In genomic region chr7:142806957-142807356, GRCh38 we compare ENCODE assay signal across 18 cellular contexts. TPM values are rescaled to one million over a fixed set of nuclear protein-coding genes. Genes with fewer than 3 reads are reported as not detected.
DNase-seq lines count a peak whose midpoint lies in the region; ATAC-seq and TF ChIP-seq lines count a peak whose summit lies in the region.
"Had no signal": no experiment of that assay in that cellular context is flagged by ENCODE, and none has a peak within 500 bp of the region (broad histone marks: within the 10 kb centered on the region; RNA-seq: fewer than 3 reads in every experiment).

No MANE protein-coding gene starts in this region.

- H3K4me3 ChIP-seq in OCI-LY1 (ENCODE audit: low read depth, low read length, poor library complexity, severe bottlenecking): no peak overlapping the region
- H3K4me3 ChIP-seq in H7 (ENCODE audit: insufficient read depth, low read depth, low read length): no peak overlapping the region

- H3K27ac Mint-ChIP-seq in T-helper 1 cell treated with Interleukin-12 subunit alpha and Interleukin-12 subunit beta and Interleukin-4 antibody, amounts not matched to agents 30 μg/mL and 1 μg/mL, for 36 hours: peak overlapping the region; percentile 100
- peak overlapping the region; percentile 99 for H3K27ac Mint-ChIP-seq in activated naive CD8-positive, alpha-beta T cell treated with anti-CD3 and anti-CD28 coated beads for 36 hours
- peak overlapping the region; percentile 94 to 97 for H3K27ac Mint-ChIP-seq in natural killer cell treated with Interleukin-12 subunit alpha and Interleukin-12 subunit beta and Interleukin-15 and Interleukin-18, amount 100 ng/mL, for 72 hours

- no peaks in the 10 kb centered on the region for H3K27me3 ChIP-seq in OCI-LY1 (ENCODE audit: insufficient read depth, low read length)
- no peaks in the 10 kb centered on the region; the same call in 1 of the 2 replicates for H3K27me3 ChIP-seq in H7 (ENCODE audit: control insufficient read depth, insufficient read depth, low read length)

- peaks cover 36% of the 10 kb centered on the region for H3K36me3 Mint-ChIP-seq in T-helper 1 cell treated with Interleukin-12 subunit alpha and Interleukin-12 subunit beta and Interleukin-4 antibody, amounts not matched to agents 30 μg/mL and 1 μg/mL, for 36 hours (ENCODE audit: low read depth)
- peaks cover 40% of the 10 kb centered on the region for H3K36me3 Mint-ChIP-seq in activated naive CD8-positive, alpha-beta T cell treated with anti-CD3 and anti-CD28 coated beads for 36 hours
- H3K36me3 Mint-ChIP-seq in natural killer cell treated with Interleukin-12 subunit alpha and Interleukin-12 subunit beta and Interleukin-15 and Interleukin-18, amount 100 ng/mL, for 72 hours: peaks cover 30% of the 10 kb centered on the region

- H4K20me1 ChIP-seq in OCI-LY1 (ENCODE audit: insufficient read depth, low read length): no peaks in the 10 kb centered on the region

- H3K9me3 Mint-ChIP-seq in T-helper 1 cell treated with Interleukin-12 subunit alpha and Interleukin-12 subunit beta and Interleukin-4 antibody, amounts not matched to agents 30 μg/mL and 1 μg/mL, for 36 hours: no peaks in the 10 kb centered on the region
- H3K9me3 Mint-ChIP-seq in activated naive CD8-positive, alpha-beta T cell treated with anti-CD3 and anti-CD28 coated beads for 36 hours: peaks cover 1% of the 10 kb centered on the region
- peaks cover 10% of the 10 kb centered on the region for H3K9me3 Mint-ChIP-seq in natural killer cell treated with Interleukin-12 subunit alpha and Interleukin-12 subunit beta and Interleukin-15 and Interleukin-18, amount 100 ng/mL, for 72 hours

- H3K4me2 ChIP-seq in OCI-LY1 (ENCODE audit: low read length): peak overlapping the region; percentile 52; the same call in 1 of the 2 replicates

- DNase-seq in T-helper 1 cell: no peak
- DNase-seq in activated naive CD8-positive, alpha-beta T cell treated with anti-CD3 and anti-CD28 coated beads for 36 hours: no peak
- no peak for DNase-seq in natural killer cell treated with Interleukin-12 subunit alpha and Interleukin-12 subunit beta and Interleukin-15 and Interleukin-18, amount 100 ng/mL, for 72 hours (ENCODE audit: low spot score)
- DNase-seq in GM19238 (ENCODE audit: insufficient read length, low spot score): no peak
- no peak for DNase-seq in NOMO-1 (lab: John Stamatoyannopoulos, UW; ENCODE audit: unreplicated experiment in 2 of 2)
- no peak for DNase-seq in H7
- DNase-seq: aorta, EL, glutamatergic neuron, HCEC 1CT, midbrain, NCI-H1105, SIG-M5 had no signal

- H3K27me3 Mint-ChIP-seq in T-helper 1 cell treated with Interleukin-12 subunit alpha and Interleukin-12 subunit beta and Interleukin-4 antibody, amounts not matched to agents 30 μg/mL and 1 μg/mL, for 36 hours (ENCODE audit: low read depth): no peaks in the 10 kb centered on the region
- H3K27me3 Mint-ChIP-seq in activated naive CD8-positive, alpha-beta T cell treated with anti-CD3 and anti-CD28 coated beads for 36 hours: no peaks in the 10 kb centered on the region
- H3K27me3 Mint-ChIP-seq in natural killer cell treated with Interleukin-12 subunit alpha and Interleukin-12 subunit beta and Interleukin-15 and Interleukin-18, amount 100 ng/mL, for 72 hours: no peaks in the 10 kb centered on the region

- no peaks in the 10 kb centered on the region for H3K9me2 ChIP-seq in OCI-LY1 (ENCODE audit: low read depth, low read length)

- H3F3A ChIP-seq in OCI-LY1 (ENCODE audit: insufficient read depth, low read length): 0 out of 2 replicates have a peak, but pooled peaks cover 6% of the 10 kb centered on the region

- no peaks in the 10 kb centered on the region for H3K9me3 ChIP-seq in OCI-LY1 (ENCODE audit: low read length)

- H2AFZ ChIP-seq in OCI-LY1 (ENCODE audit: low read length): no peak overlapping the region

- peak overlapping the region; percentile 78 for H3K4me3 Mint-ChIP-seq in T-helper 1 cell treated with Interleukin-12 subunit alpha and Interleukin-12 subunit beta and Interleukin-4 antibody, amounts not matched to agents 30 μg/mL and 1 μg/mL, for 36 hours
- H3K4me3 Mint-ChIP-seq in activated naive CD8-positive, alpha-beta T cell treated with anti-CD3 and anti-CD28 coated beads for 36 hours: peak overlapping the region; percentile 81
- H3K4me3 Mint-ChIP-seq in natural killer cell treated with Interleukin-12 subunit alpha and Interleukin-12 subunit beta and Interleukin-15 and Interleukin-18, amount 100 ng/mL, for 72 hours: peak overlapping the region; percentile 86

- H3K79me2 ChIP-seq in OCI-LY1 (ENCODE audit: insufficient read depth, low read length): no peaks in the 10 kb centered on the region

- peaks cover 11% of the 10 kb centered on the region; the same call in 1 of the 2 replicates for H3K36me3 ChIP-seq in OCI-LY1 (ENCODE audit: insufficient read depth, low read length)
- H3K36me3 ChIP-seq in H7 (replicated peaks; ENCODE audit: control insufficient read depth, insufficient read depth, low read length): no peaks in the 10 kb centered on the region

- no peak for ATAC-seq in natural killer cell treated with Interleukin-12 subunit alpha and Interleukin-12 subunit beta and Interleukin-15 and Interleukin-18, amount 100 ng/mL, for 72 hours

- H3K4me1 ChIP-seq in OCI-LY1 (ENCODE audit: insufficient read depth, low read length, severe bottlenecking): peaks cover 75% of the 10 kb centered on the region

- H3K4me1 Mint-ChIP-seq in T-helper 1 cell treated with Interleukin-12 subunit alpha and Interleukin-12 subunit beta and Interleukin-4 antibody, amounts not matched to agents 30 μg/mL and 1 μg/mL, for 36 hours (ENCODE audit: low read depth): peaks cover 86% of the 10 kb centered on the region
- H3K4me1 Mint-ChIP-seq in activated naive CD8-positive, alpha-beta T cell treated with anti-CD3 and anti-CD28 coated beads for 36 hours: peaks cover 96% of the 10 kb centered on the region
- peaks cover 86 to 95% of the 10 kb centered on the region in 2 donors for H3K4me1 Mint-ChIP-seq in natural killer cell treated with Interleukin-12 subunit alpha and Interleukin-12 subunit beta and Interleukin-15 and Interleukin-18, amount 100 ng/mL, for 72 hours (ENCODE audit: low read depth in 2 of 2)

- H3K27ac ChIP-seq in OCI-LY1 (ENCODE audit: low read depth, low read length, poor library complexity, severe bottlenecking): peak overlapping the region; percentile 99
- H3K27ac ChIP-seq: 22Rv1, C4-2B had no signal

- no peak for TF ChIP-seq CTCF in OCI-LY1 (IDR thresholded peaks at IDR 0.05; ENCODE audit: low read length)

- H3K9ac ChIP-seq in OCI-LY1 (ENCODE audit: low read length): peak overlapping the region; percentile 66; the same call in 1 of the 2 replicates

RNA-seq across cellular contexts. Expression of gene PRSS2, which starts 36.2 kb away (rescaled TPM):
- not detected for total RNA-seq in activated naive CD8-positive, alpha-beta T cell treated with anti-CD3 and anti-CD28 coated beads for 36 hours
- under 1 TPM in 1 of 2 donors, not detected in 1; 0.76 TPM for total RNA-seq in natural killer cell treated with Interleukin-12 subunit alpha and Interleukin-12 subunit beta and Interleukin-15 and Interleukin-18, amount 100 ng/mL, for 72 hours
- 0.97 TPM in 1 of 2 replicates, not detected in the other for total RNA-seq in H7 (2014; rRNA removed; shearing (Covaris generic))
- total RNA-seq: epithelial cell of proximal tubule had no signal

RNA-seq across cellular contexts. Expression of gene EPHB6, which starts 47.9 kb away (rescaled TPM):
- 10 to 100 TPM in 1 of 2 experiments, 1 to 10 TPM in 1; 9.0 to 10.0 TPM for total RNA-seq in activated naive CD8-positive, alpha-beta T cell treated with anti-CD3 and anti-CD28 coated beads for 36 hours
- total RNA-seq in natural killer cell treated with Interleukin-12 subunit alpha and Interleukin-12 subunit beta and Interleukin-15 and Interleukin-18, amount 100 ng/mL, for 72 hours: 1 to 10 TPM in 1 of 2 donors, under 1 TPM in 1; 0.64 to 1.8 TPM
- 4.0 and 8.8 TPM in 2 replicates for total RNA-seq in H7 (2014; rRNA removed; shearing (Covaris generic))

RNA-seq across cellular contexts. Expression of gene PRSS1, which starts 57.7 kb away (rescaled TPM):
- not detected for total RNA-seq in activated naive CD8-positive, alpha-beta T cell treated with anti-CD3 and anti-CD28 coated beads for 36 hours
- total RNA-seq in natural killer cell treated with Interleukin-12 subunit alpha and Interleukin-12 subunit beta and Interleukin-15 and Interleukin-18, amount 100 ng/mL, for 72 hours: not detected
- 0.62 and 0.96 TPM in 2 replicates for total RNA-seq in H7 (2014; rRNA removed; shearing (Covaris generic))
- total RNA-seq: epithelial cell of proximal tubule had no signal
